Comparison of ENCODE assay signal across 9 cellular contexts in the genomic region with DNA sequence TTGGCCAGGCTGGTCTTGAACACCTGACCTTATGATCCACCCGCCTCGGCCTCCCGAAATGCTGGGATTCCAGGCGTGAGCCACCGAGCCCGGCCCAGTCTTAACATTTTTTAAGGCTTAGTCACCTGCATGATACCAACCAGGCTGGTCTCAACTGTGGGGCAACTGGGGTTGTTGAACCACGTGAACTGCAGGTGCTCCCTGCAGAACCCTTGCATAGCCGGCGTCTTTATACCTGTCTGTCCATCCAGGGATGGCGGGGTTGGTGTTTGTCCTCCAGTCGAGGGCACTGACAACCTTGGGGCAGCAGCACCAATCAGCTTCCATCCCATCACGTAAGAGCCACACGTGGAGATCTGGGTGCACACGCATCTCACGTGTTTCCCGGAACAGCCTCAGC. TPM values are rescaled to one million over a fixed set of nuclear protein-coding genes. Genes with fewer than 3 reads are reported as not detected.
"Had no signal": no experiment of that assay in that cellular context is flagged by ENCODE, and none has a peak within 500 bp of the region (broad histone marks: within the 10 kb centered on the region; RNA-seq: fewer than 3 reads in every experiment).

No MANE protein-coding gene starts in this region.

- H3K4me1 Mint-ChIP-seq: GM23338 had no signal

- H3K4me3 Mint-ChIP-seq: GM23338, HFFc6 had no signal

- ATAC-seq: GM23338, HCT116, K562 had no signal

- DNase-seq: H7, HFFc6, IMR-90, KG1 had no signal

- H3K27ac Mint-ChIP-seq: GM23338, HFFc6 had no signal

RNA-seq across cellular contexts. Expression of a gene that starts 24.8 kb away (rescaled TPM):
- total RNA-seq: GM23338, H4, H7, HFFc6, HT1080, IMR-90 had no signal

RNA-seq across cellular contexts. Expression of a gene that starts 44.6 kb away (rescaled TPM):
- total RNA-seq: GM23338, H4, H7, HFFc6, HT1080, IMR-90, K562 had no signal

RNA-seq across cellular contexts. Expression of a gene that starts 46.2 kb away (rescaled TPM):
- total RNA-seq: GM23338, H4, H7, HFFc6, HT1080, IMR-90, K562 had no signal
